In the genomic region with DNA sequence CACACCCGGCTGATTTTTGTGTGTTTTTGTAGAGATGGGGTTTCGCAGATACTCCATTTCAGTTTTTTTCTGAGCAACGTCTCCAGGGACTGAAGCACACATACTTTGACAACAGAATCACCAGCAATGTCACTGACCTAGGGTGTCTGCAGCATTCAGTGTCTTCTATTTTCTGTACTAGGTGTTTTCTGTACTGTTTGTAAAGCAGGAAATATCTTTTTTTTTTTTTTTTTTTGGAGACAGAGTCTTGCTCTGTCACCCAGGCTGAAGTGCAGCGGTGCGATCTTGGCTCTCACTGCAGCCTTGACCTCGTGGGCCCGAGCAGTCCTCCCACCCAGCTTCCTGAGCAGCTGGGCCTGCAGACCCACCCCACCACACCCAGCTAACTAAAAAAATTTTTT, we compare ENCODE assay signal across 9 cellular contexts. TPM values are rescaled to one million over a fixed set of nuclear protein-coding genes. Genes with fewer than 3 reads are reported as not detected.
DNase-seq lines count a peak whose midpoint lies in the region; ATAC-seq, FAIRE-seq and TF ChIP-seq lines count a peak whose summit lies in the region.
"Had no signal": no experiment of that assay in that cellular context is flagged by ENCODE, and none has a peak within 500 bp of the region (broad histone marks: within the 10 kb centered on the region; RNA-seq: fewer than 3 reads in every experiment).

No MANE protein-coding gene starts in this region.

- H3K4me3 Mint-ChIP-seq in activated naive CD8-positive, alpha-beta T cell = peak overlapping the region; percentile 58
- peak overlapping the region; percentile 68 for H3K4me3 Mint-ChIP-seq in natural killer cell

- no peak overlapping the region for H3K27ac ChIP-seq in HEK293 (ENCODE audit: extremely low read depth, low read depth, low read length)

- POLR2A ChIA-PET in HEK293 (lab: Yijun Ruan, JAX) = no interaction called here

- in situ Hi-C loops in G401 (cut with HindIII; ENCODE audit: low sequenced_read_pairs) = no loop called here

- H3K4me1 Mint-ChIP-seq in activated naive CD8-positive, alpha-beta T cell (ENCODE audit: low read depth) = peaks cover 74% of the 10 kb centered on the region
- peaks cover 75 to 77% of the 10 kb centered on the region in 2 donors for H3K4me1 Mint-ChIP-seq in natural killer cell

- no peaks in the 10 kb centered on the region for H3K36me3 Mint-ChIP-seq in activated naive CD8-positive, alpha-beta T cell
- H3K36me3 Mint-ChIP-seq in natural killer cell = peaks cover 10% of the 10 kb centered on the region

- peaks cover 0 to 16% of the 10 kb centered on the region in 2 experiments; a peak in 1 of 3 replicates for H3K36me3 ChIP-seq in HEK293 (ENCODE audit: control insufficient read depth in 2 of 2, insufficient read depth in 1 of 2, low read length in 2 of 2)

- TF ChIP-seq CTCF in HEK293 (tag by site-specific recombination; IDR thresholded peaks at IDR 0.05) (no peak), natural killer cell (IDR thresholded peaks at IDR 0.05) (no peak)

- no peaks in the 10 kb centered on the region for H3K9me3 ChIP-seq in HEK293 (ENCODE audit: control insufficient read depth, insufficient read depth, low read depth, low read length)

- no peaks in the 10 kb centered on the region for H3K27me3 Mint-ChIP-seq in activated naive CD8-positive, alpha-beta T cell
- no peaks in the 10 kb centered on the region for H3K27me3 Mint-ChIP-seq in natural killer cell (ENCODE audit: low read depth in 2 of 2)

- intact Hi-C loops in natural killer cell (cut with micrococcal nuclease) = no loop called here

- no peak overlapping the region for H3K4me3 ChIP-seq in HEK293 (ENCODE audit: low read depth, low read length)

- DNase-seq in GM18507 (ENCODE audit: extremely low spot score, insufficient read length, low read depth) = no peak
- no peak for DNase-seq in natural killer cell
- no peak for DNase-seq in NCI-H2196 (lab: John Stamatoyannopoulos, UW; ENCODE audit: unreplicated experiment)
- no peak for DNase-seq in T1000 (lab: John Stamatoyannopoulos, UW)
- DNase-seq in G401 (ENCODE audit: low spot score) = no peak
- DNase-seq in NCI-H526 (lab: John Stamatoyannopoulos, UW) = no peak

- peak; percentile 67 to 71 (median 71) for ATAC-seq in natural killer cell

- no peaks in the 10 kb centered on the region for H3K9me3 Mint-ChIP-seq in activated naive CD8-positive, alpha-beta T cell (ENCODE audit: low read depth)
- H3K9me3 Mint-ChIP-seq in natural killer cell = no peaks in the 10 kb centered on the region

- H3K27ac Mint-ChIP-seq in activated naive CD8-positive, alpha-beta T cell = peak overlapping the region; percentile 80
- peak overlapping the region; percentile 90 to 94 for H3K27ac Mint-ChIP-seq in natural killer cell

- CTCF ChIA-PET in HEK293 (lab: Yijun Ruan, JAX) = no interaction called here

- H3K4me1 ChIP-seq in HEK293 (ENCODE audit: control insufficient read depth, insufficient read depth, low read length) = peaks cover 6% of the 10 kb centered on the region; the same call in 1 of the 2 replicates

- peak; percentile 56 for FAIRE-seq in GM18507 (lab: Jason Lieb, UNC)
- FAIRE-seq: endometrium had no signal

TF ChIP-seq in HEK293, 187 proteins besides CTCF, POLR2A, EP300 and RAD21:
- TF ChIP-seq KLF1 (tag by site-specific recombination; IDR thresholded peaks at IDR 0.05) (peak; percentile 62), ZNF571 (tag by site-specific recombination; IDR thresholded peaks at IDR 0.05) (no peak)
TF ChIP-seq in HEK293: peak in this region for 1.

RNA-seq across cellular contexts. Expression of gene ADD1, which starts 8.8 kb away (rescaled TPM):
- 100 to 1,000 TPM; 383 to 465 (median 452) TPM for total RNA-seq in natural killer cell
- total RNA-seq in G401 (2014; rRNA removed; shearing (Covaris generic)) = 82.3 and 121 TPM in 2 replicates

RNA-seq across cellular contexts. Expression of gene SH3BP2, which starts 59.6 kb away (rescaled TPM):
- 100 to 1,000 TPM; 213 to 283 (median 221) TPM for total RNA-seq in natural killer cell
- total RNA-seq in G401 (2014; rRNA removed; shearing (Covaris generic)) = 9.0 TPM in 2 replicates

Comparison
In these comparisons a context has a peak if more than half of its experiments do, and no peak if none do; other contexts are left out.
1. RNA of gene SH3BP2, which starts 59.6 kb away (total RNA-seq): 213 to 283 TPM in natural killer cell; 9.0 TPM in G401; every median in the first group is over 10 times any median in the second.